ENCODE assay signal across 14 cellular contexts in the genomic region with DNA sequence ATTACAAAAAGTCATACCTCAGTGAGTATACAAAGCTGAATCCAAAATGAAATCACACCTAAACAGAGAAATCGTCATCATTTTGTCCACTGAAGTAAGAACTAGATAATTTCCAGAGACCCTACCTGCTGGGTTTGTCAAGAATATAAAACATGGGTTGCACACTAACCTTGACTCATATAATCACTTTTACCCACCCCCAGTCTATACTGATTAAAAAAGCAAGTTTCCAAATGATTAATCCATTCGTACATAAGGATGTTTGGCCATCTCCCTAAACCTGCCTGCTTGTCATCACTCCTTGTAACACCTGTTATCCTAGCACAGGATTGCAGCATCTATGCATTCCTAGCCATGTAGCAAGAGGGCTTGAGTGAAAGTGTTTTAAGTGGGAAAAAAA. TPM values are rescaled to one million over a fixed set of nuclear protein-coding genes. Genes with fewer than 3 reads are reported as not detected.
A peak's percentile ranks its signal among the peaks of the same experiment; 100 is the strongest.
DNase-seq lines count a peak whose midpoint lies in the region; ATAC-seq lines count a peak whose summit lies in the region.
"Had no signal": no experiment of that assay in that cellular context is flagged by ENCODE, and none has a peak within 500 bp of the region (broad histone marks: within the 10 kb centered on the region; RNA-seq: fewer than 3 reads in every experiment).

No MANE protein-coding gene starts in this region.

- H3K27me3 ChIP-seq in BLaER1 treated with 17β-estradiol and CSF1 and Interleukin-3, amounts not matched to agents 10 nM and 100 nM = peaks cover 70 to 88% (median 82%) of the 10 kb centered on the region in 11 experiments

- H3K4me2 ChIP-seq in BLaER1 treated with 17β-estradiol and CSF1 and Interleukin-3, amounts not matched to agents 10 nM and 100 nM = peak overlapping the region in 6 of 11 experiments; percentile 11 to 75 (median 54); a peak in 6 of 22 replicates

- H3K27me3 Mint-ChIP-seq in activated T-helper 1 cell treated with anti-CD3 and anti-CD28 coated beads, Interleukin-12 subunit alpha, Interleukin-12 subunit beta, Interleukin-2, Interleukin-4 antibody, amounts not matched to agents 30 ng/mL and 10 ng/mL and 1 ng/mL, durations not matched to agents 14 hours and 24 hours and 36 hours (ENCODE audit: insufficient read depth) = no peaks in the 10 kb centered on the region
- H3K27me3 Mint-ChIP-seq in memory B cell = no peaks in the 10 kb centered on the region
- H3K27me3 Mint-ChIP-seq: stimulated activated memory B cell treated with anti-CD40 and anti-IgM and Interleukin-4, amounts not matched to agents 10 μg/mL and 1 μg/mL and 100 μg/mL, for 72 hours had no signal

- H3K27ac ChIP-seq in BLaER1 treated with 17β-estradiol and CSF1 and Interleukin-3, amounts not matched to agents 10 nM and 100 nM = no peak overlapping the region

- peaks cover 30% of the 10 kb centered on the region for H3K36me3 Mint-ChIP-seq in activated T-helper 1 cell treated with anti-CD3 and anti-CD28 coated beads, Interleukin-12 subunit alpha, Interleukin-12 subunit beta, Interleukin-2, Interleukin-4 antibody, amounts not matched to agents 30 ng/mL and 10 ng/mL and 1 ng/mL, durations not matched to agents 14 hours and 24 hours and 36 hours (ENCODE audit: low read depth)
- peaks cover 4% of the 10 kb centered on the region for H3K36me3 Mint-ChIP-seq in memory B cell

- no peaks in the 10 kb centered on the region for H3K9me3 Mint-ChIP-seq in activated T-helper 1 cell treated with anti-CD3 and anti-CD28 coated beads, Interleukin-12 subunit alpha, Interleukin-12 subunit beta, Interleukin-2, Interleukin-4 antibody, amounts not matched to agents 30 ng/mL and 10 ng/mL and 1 ng/mL, durations not matched to agents 14 hours and 24 hours and 36 hours
- no peaks in the 10 kb centered on the region for H3K9me3 Mint-ChIP-seq in memory B cell
- H3K9me3 Mint-ChIP-seq: stimulated activated memory B cell treated with anti-CD40 and anti-IgM and Interleukin-4, amounts not matched to agents 10 μg/mL and 1 μg/mL and 100 μg/mL, for 72 hours had no signal

- no peak overlapping the region for H3K9ac ChIP-seq in BLaER1 treated with 17β-estradiol and CSF1 and Interleukin-3, amounts not matched to agents 10 nM and 100 nM

- DNase-seq in activated T-helper 1 cell treated with anti-CD3 and anti-CD28 coated beads, Interleukin-12 subunit alpha, Interleukin-12 subunit beta, Interleukin-2, Interleukin-4 antibody, amounts not matched to agents 30 ng/mL and 10 ng/mL and 1 ng/mL, durations not matched to agents 14 hours and 24 hours and 36 hours (ENCODE audit: low spot score) = no peak
- DNase-seq in memory B cell (ENCODE audit: low spot score in 2 of 2) (no peak), OCI-M1 (lab: John Stamatoyannopoulos, UW) (no peak)
- DNase-seq in stimulated activated CD4-positive, alpha-beta T cell treated with anti-CD3 and anti-CD28 coated beads, Interleukin-15, amount 100 ng/mL, for 24 hours = no peak
- DNase-seq: NCI-H524 treated with DMSO at 0.1 percent for 48 hours; right cardiac atrium; stimulated activated CD4-positive, alpha-beta T cell treated with anti-CD3 and anti-CD28 coated beads, Interleukin-4, amount 100 ng/mL, for 24 hours; T-helper 9 cell had no signal

- peaks cover 39% of the 10 kb centered on the region for H3K4me1 Mint-ChIP-seq in activated T-helper 1 cell treated with anti-CD3 and anti-CD28 coated beads, Interleukin-12 subunit alpha, Interleukin-12 subunit beta, Interleukin-2, Interleukin-4 antibody, amounts not matched to agents 30 ng/mL and 10 ng/mL and 1 ng/mL, durations not matched to agents 14 hours and 24 hours and 36 hours (ENCODE audit: low read depth)
- H3K4me1 Mint-ChIP-seq in memory B cell = peaks cover 17% of the 10 kb centered on the region

- peaks cover 0 to 27% (median 14%) of the 10 kb centered on the region in 11 experiments; a peak in 13 of 22 replicates for H3K36me3 ChIP-seq in BLaER1 treated with 17β-estradiol and CSF1 and Interleukin-3, amounts not matched to agents 10 nM and 100 nM

- peaks cover 0 to 10% (median 0%) of the 10 kb centered on the region in 11 experiments; a peak in 2 of 22 replicates for H3K9me3 ChIP-seq in BLaER1 treated with 17β-estradiol and CSF1 and Interleukin-3, amounts not matched to agents 10 nM and 100 nM (replicated peaks in 1 of 11)

- peaks cover 2 to 27% (median 12%) of the 10 kb centered on the region in 10 experiments; a peak in 16 of 20 replicates for H3K4me1 ChIP-seq in BLaER1 treated with 17β-estradiol and CSF1 and Interleukin-3, amounts not matched to agents 10 nM and 100 nM

- intact Hi-C loops in activated T-helper 1 cell treated with anti-CD3 and anti-CD28 coated beads, Interleukin-12 subunit alpha, Interleukin-12 subunit beta, Interleukin-2, Interleukin-4 antibody, amounts not matched to agents 30 ng/mL and 10 ng/mL and 1 ng/mL, durations not matched to agents 14 hours and 24 hours and 36 hours (cut with micrococcal nuclease) = no loop called here

- ATAC-seq in memory B cell (ENCODE audit: low read depth) (no peak), HG03520 (IDR thresholded peaks at IDR 0.05; ENCODE audit: unreplicated experiment) (no peak), HG03045 (IDR thresholded peaks at IDR 0.05; ENCODE audit: unreplicated experiment) (no peak)
- ATAC-seq: K562; right cardiac atrium; stimulated activated memory B cell treated with anti-CD40 and anti-IgM and Interleukin-4, amounts not matched to agents 10 μg/mL and 1 μg/mL and 100 μg/mL, for 72 hours had no signal

- no peak overlapping the region for H3K4me3 ChIP-seq in BLaER1 treated with 17β-estradiol and CSF1 and Interleukin-3, amounts not matched to agents 10 nM and 100 nM
- H3K4me3 ChIP-seq in GM08714 (ENCODE audit: low read length) = peak overlapping the region; percentile 17; the same call in 1 of the 2 replicates
- H3K4me3 ChIP-seq: K562 had no signal

- H3K4me3 Mint-ChIP-seq in activated T-helper 1 cell treated with anti-CD3 and anti-CD28 coated beads, Interleukin-12 subunit alpha, Interleukin-12 subunit beta, Interleukin-2, Interleukin-4 antibody, amounts not matched to agents 30 ng/mL and 10 ng/mL and 1 ng/mL, durations not matched to agents 14 hours and 24 hours and 36 hours = peak overlapping the region; percentile 75
- peak overlapping the region; percentile 17 for H3K4me3 Mint-ChIP-seq in memory B cell
- H3K4me3 Mint-ChIP-seq: stimulated activated memory B cell treated with anti-CD40 and anti-IgM and Interleukin-4, amounts not matched to agents 10 μg/mL and 1 μg/mL and 100 μg/mL, for 72 hours had no signal

- H4K20me1 ChIP-seq in BLaER1 treated with 17β-estradiol and CSF1 and Interleukin-3, amounts not matched to agents 10 nM and 100 nM = peaks cover 0 to 61% (median 34%) of the 10 kb centered on the region in 11 experiments; a peak in 17 of 22 replicates

- H3K27ac Mint-ChIP-seq in activated T-helper 1 cell treated with anti-CD3 and anti-CD28 coated beads, Interleukin-12 subunit alpha, Interleukin-12 subunit beta, Interleukin-2, Interleukin-4 antibody, amounts not matched to agents 30 ng/mL and 10 ng/mL and 1 ng/mL, durations not matched to agents 14 hours and 24 hours and 36 hours = peak overlapping the region; percentile 67
- H3K27ac Mint-ChIP-seq in memory B cell = no peak overlapping the region
- H3K27ac Mint-ChIP-seq: stimulated activated memory B cell treated with anti-CD40 and anti-IgM and Interleukin-4, amounts not matched to agents 10 μg/mL and 1 μg/mL and 100 μg/mL, for 72 hours had no signal

RNA-seq across cellular contexts. Expression of a gene that starts 4.7 kb away (rescaled TPM):
- total RNA-seq in activated T-helper 1 cell treated with anti-CD3 and anti-CD28 coated beads, Interleukin-12 subunit alpha, Interleukin-12 subunit beta, Interleukin-2, Interleukin-4 antibody, amounts not matched to agents 30 ng/mL and 10 ng/mL and 1 ng/mL, durations not matched to agents 14 hours and 24 hours and 36 hours = 33.8 and 37.6 TPM in 2 replicates
